Comparison of ENCODE assay signal across 11 cellular contexts in genomic region chr14:68552597-68552996, GRCh38.
DNase-seq lines count a peak whose midpoint lies in the region; ATAC-seq, FAIRE-seq and TF ChIP-seq lines count a peak whose summit lies in the region.
"Had no signal": no experiment of that assay in that cellular context is flagged by ENCODE, and none has a peak within 500 bp of the region (broad histone marks: within the 10 kb centered on the region; RNA-seq: fewer than 3 reads in every experiment).

No MANE protein-coding gene starts in this region.

- no peak for ATAC-seq in stimulated activated effector memory CD8-positive, alpha-beta T cell treated with anti-CD3 and anti-CD28 coated beads, Interleukin-12 subunit alpha, Interleukin-12 subunit beta, amount 100 ng/mL, for 72 hours
- ATAC-seq: naive thymus-derived CD8-positive, alpha-beta T cell had no signal

- DNase-seq in EH (ENCODE audit: low read depth), result peak; percentile 47
- DNase-seq in RPMI7951 (ENCODE audit: low read depth), result peak; percentile 77
- peak; percentile 45 for DNase-seq in fibroblast of peridontal ligament (ENCODE audit: extremely low read depth)
- DNase-seq in stimulated activated effector memory CD8-positive, alpha-beta T cell treated with anti-CD3 and anti-CD28 coated beads, Interleukin-12 subunit alpha, Interleukin-12 subunit beta, amount 100 ng/mL, for 72 hours (ENCODE audit: low spot score in 2 of 2), result no peak
- DNase-seq in UCSD-AML1 (lab: John Stamatoyannopoulos, UW; ENCODE audit: unreplicated experiment), result no peak
- no peak for DNase-seq in nephron progenitor cell
- DNase-seq in D721Med (ENCODE audit: insufficient read length, low spot score), result no peak
- DNase-seq in DMS 273 treated with DMSO at 0.1 percent for 48 hours (lab: John Stamatoyannopoulos, UW), result no peak
- DNase-seq: naive thymus-derived CD8-positive, alpha-beta T cell; stimulated activated CD4-positive, alpha-beta T cell treated with anti-CD3 and anti-CD28 coated beads, Interleukin-2, amount 100 ng/mL, for 24 hours; trophoblast cell had no signal

- peaks cover 4% of the 10 kb centered on the region for H3K27me3 Mint-ChIP-seq in nephron progenitor cell (ENCODE audit: low read depth, poor library complexity)
- H3K27me3 Mint-ChIP-seq: naive thymus-derived CD8-positive, alpha-beta T cell had no signal

- H3K27ac Mint-ChIP-seq in stimulated activated effector memory CD8-positive, alpha-beta T cell treated with anti-CD3 and anti-CD28 coated beads, Interleukin-12 subunit alpha, Interleukin-12 subunit beta, amount 100 ng/mL, for 72 hours, result peak overlapping the region; percentile 14
- no peak overlapping the region for H3K27ac Mint-ChIP-seq in nephron progenitor cell

- peaks cover 7% of the 10 kb centered on the region for H3K4me1 Mint-ChIP-seq in stimulated activated effector memory CD8-positive, alpha-beta T cell treated with anti-CD3 and anti-CD28 coated beads, Interleukin-12 subunit alpha, Interleukin-12 subunit beta, amount 100 ng/mL, for 72 hours
- H3K4me1 Mint-ChIP-seq in nephron progenitor cell, result peaks cover 92% of the 10 kb centered on the region

- no peak overlapping the region for H3K4me3 Mint-ChIP-seq in stimulated activated effector memory CD8-positive, alpha-beta T cell treated with anti-CD3 and anti-CD28 coated beads, Interleukin-12 subunit alpha, Interleukin-12 subunit beta, amount 100 ng/mL, for 72 hours
- no peak overlapping the region for H3K4me3 Mint-ChIP-seq in nephron progenitor cell
- H3K4me3 Mint-ChIP-seq: naive thymus-derived CD8-positive, alpha-beta T cell had no signal

- TF ChIP-seq CTCF in nephron progenitor cell (IDR thresholded peaks at IDR 0.05), result no peak
- no peak for TF ChIP-seq CTCF in D721Med (IDR thresholded peaks at IDR 0.05; ENCODE audit: insufficient read depth, missing control alignments)

- no peaks in the 10 kb centered on the region for H3K36me3 Mint-ChIP-seq in stimulated activated effector memory CD8-positive, alpha-beta T cell treated with anti-CD3 and anti-CD28 coated beads, Interleukin-12 subunit alpha, Interleukin-12 subunit beta, amount 100 ng/mL, for 72 hours
- peaks cover 11% of the 10 kb centered on the region for H3K36me3 Mint-ChIP-seq in nephron progenitor cell (ENCODE audit: low read depth)

- no peaks in the 10 kb centered on the region for H3K9me3 Mint-ChIP-seq in stimulated activated effector memory CD8-positive, alpha-beta T cell treated with anti-CD3 and anti-CD28 coated beads, Interleukin-12 subunit alpha, Interleukin-12 subunit beta, amount 100 ng/mL, for 72 hours
- no peaks in the 10 kb centered on the region for H3K9me3 Mint-ChIP-seq in nephron progenitor cell

- FAIRE-seq in D721Med (lab: Jason Lieb, UNC), result no peak

Comparison
In these comparisons a context has a peak if more than half of its experiments do, and no peak if none do; other contexts are left out.
1. DNase-seq: peak in EH (single experiment), RPMI7951 (single experiment) and fibroblast of peridontal ligament (single experiment); none in stimulated activated effector memory CD8-positive, alpha-beta T cell treated with anti-CD3 and anti-CD28 coated beads, Interleukin-12 subunit alpha, Interleukin-12 subunit beta, amount 100 ng/mL, for 72 hours (0 of 2), UCSD-AML1 (single experiment), nephron progenitor cell (single experiment), D721Med (single experiment) and DMS 273 treated with DMSO at 0.1 percent for 48 hours (single experiment).